ENCODE assay signal across 9 cellular contexts in the genomic region with DNA sequence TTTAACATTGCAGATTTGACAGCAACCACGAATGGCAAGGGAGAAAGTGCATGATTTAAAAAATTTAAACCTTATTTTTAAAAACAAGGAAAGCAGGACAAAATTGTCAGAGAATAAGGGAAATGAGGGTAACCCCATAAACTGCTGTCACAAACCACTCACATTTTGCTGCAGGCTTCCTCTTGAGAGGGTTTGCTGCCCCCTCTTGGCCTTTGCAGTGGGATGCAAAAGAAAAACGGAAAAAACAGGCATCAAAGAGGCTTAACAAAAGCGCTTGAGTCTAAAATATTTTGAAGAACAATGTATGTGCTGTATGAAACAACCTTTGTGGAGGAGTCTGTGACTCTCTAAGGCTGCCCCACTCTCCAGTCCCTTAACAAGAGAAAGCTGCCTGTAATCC.
DNase-seq lines count a peak whose midpoint lies in the region; TF ChIP-seq lines count a peak whose summit lies in the region.
"Had no signal": no experiment of that assay in that cellular context is flagged by ENCODE, and none has a peak within 500 bp of the region (broad histone marks: within the 10 kb centered on the region; RNA-seq: fewer than 3 reads in every experiment).

No MANE protein-coding gene starts in this region.

- no peak overlapping the region for H3K4me2 ChIP-seq in fibroblast of lung (ENCODE audit: extremely low read depth, insufficient read depth, low read length)
- H3K4me2 ChIP-seq in osteoblast (ENCODE audit: insufficient read depth, low read length): peak overlapping the region; percentile 43
- H3K4me2 ChIP-seq: BLaER1 had no signal

- H3K79me2 ChIP-seq in fibroblast of lung (ENCODE audit: control insufficient read depth, insufficient read depth, low read length) (no peaks in the 10 kb centered on the region), osteoblast (ENCODE audit: insufficient read depth, low read length) (no peaks in the 10 kb centered on the region)

- H3K9me3 ChIP-seq in fibroblast of lung (ENCODE audit: control insufficient read depth, insufficient read depth, low read depth, low read length): no peaks in the 10 kb centered on the region
- H3K9me3 ChIP-seq in osteoblast (ENCODE audit: low read depth, low read length): no peaks in the 10 kb centered on the region
- H3K9me3 ChIP-seq in effector memory CD4-positive, alpha-beta T cell (ENCODE audit: control insufficient read depth, low read length): no peaks in the 10 kb centered on the region
- H3K9me3 ChIP-seq: BLaER1 had no signal

- no peak overlapping the region for H3K27ac ChIP-seq in fibroblast of lung (ENCODE audit: insufficient read depth, low read length)
- H3K27ac ChIP-seq in osteoblast (ENCODE audit: low read depth, low read length): no peak overlapping the region
- H3K27ac ChIP-seq in effector memory CD4-positive, alpha-beta T cell (ENCODE audit: insufficient read depth, low read length, poor library complexity, severe bottlenecking): no peak overlapping the region
- H3K27ac ChIP-seq: BLaER1 had no signal

- H4K20me1 ChIP-seq in fibroblast of lung (ENCODE audit: control insufficient read depth, extremely low read depth, insufficient read depth, low read length): no peaks in the 10 kb centered on the region
- H4K20me1 ChIP-seq in osteoblast (ENCODE audit: insufficient read depth, low read length): no peaks in the 10 kb centered on the region
- H4K20me1 ChIP-seq: BLaER1 had no signal

- H3K4me1 ChIP-seq in fibroblast of lung (ENCODE audit: control insufficient read depth, extremely low read depth, insufficient read depth, low read length) (no peaks in the 10 kb centered on the region), osteoblast (ENCODE audit: insufficient read depth, low read length) (peaks cover 3% of the 10 kb centered on the region)
- no peaks in the 10 kb centered on the region for H3K4me1 ChIP-seq in effector memory CD4-positive, alpha-beta T cell (ENCODE audit: control insufficient read depth, insufficient read depth, low read length, poor library complexity, severe bottlenecking)
- H3K4me1 ChIP-seq: BLaER1 had no signal

- H3K4me3 ChIP-seq in HFF-Myc (replicated peaks; ENCODE audit: low read depth, low read length) (no peak overlapping the region), fibroblast of lung (replicated peaks in 1 of 4; ENCODE audit: control extremely low read depth in 1 of 4, insufficient read depth in 1 of 4, low read depth in 3 of 4, low read length in 4 of 4) (no peak overlapping the region), osteoblast (ENCODE audit: insufficient read depth, low read length) (no peak overlapping the region)
- no peak overlapping the region for H3K4me3 ChIP-seq in effector memory CD4-positive, alpha-beta T cell (ENCODE audit: insufficient read depth, low read depth, low read length, poor library complexity, severe bottlenecking)
- H3K4me3 ChIP-seq: BLaER1 had no signal

- no peaks in the 10 kb centered on the region for H3K36me3 ChIP-seq in fibroblast of lung (ENCODE audit: control insufficient read depth, insufficient read depth, low read length)
- H3K36me3 ChIP-seq in osteoblast (ENCODE audit: insufficient read depth, low read length): no peaks in the 10 kb centered on the region
- H3K36me3 ChIP-seq in effector memory CD4-positive, alpha-beta T cell (ENCODE audit: control insufficient read depth, insufficient read depth, low read length): no peaks in the 10 kb centered on the region
- H3K36me3 ChIP-seq: BLaER1 had no signal

- H3K9ac ChIP-seq in fibroblast of lung (ENCODE audit: insufficient read depth, low read length): no peak overlapping the region
- H3K9ac ChIP-seq: BLaER1 had no signal

- DNase-seq in NCI-H2081 (lab: John Stamatoyannopoulos, UW) (peak; percentile 43 to 57), NCI-H2081 treated with DMSO at 0.1 percent for 48 hours (lab: John Stamatoyannopoulos, UW) (no peak), HFF-Myc (ENCODE audit: extremely low read depth, low read depth) (peak; percentile 22), NCI-H146 treated with DMSO at 0.1 percent for 48 hours (lab: John Stamatoyannopoulos, UW; ENCODE audit: unreplicated experiment) (peak; percentile 24), UCSD-AML1 (lab: John Stamatoyannopoulos, UW; ENCODE audit: unreplicated experiment) (peak; percentile 25), fibroblast of lung (ENCODE audit: low read depth in 2 of 2) (peak; percentile 60 to 89), osteoblast (ENCODE audit: insufficient read length, low spot score, missing footprints) (peak; percentile 91)
- DNase-seq in effector memory CD4-positive, alpha-beta T cell: no peak

- H2AFZ ChIP-seq in fibroblast of lung (ENCODE audit: low read length) (no peak overlapping the region), osteoblast (ENCODE audit: low read length) (no peak overlapping the region)

- TF ChIP-seq CTCF in HFF-Myc (IDR thresholded peaks at IDR 0.05; ENCODE audit: low read depth, low read length, missing control alignments) (peak; percentile 81), fibroblast of lung (conservative IDR thresholded peaks at IDR 0.05 in 1 of 2, IDR thresholded peaks at IDR 0.05 in 1 of 2; ENCODE audit: low read depth in 1 of 2, low read length in 2 of 2) (peak; percentile 90 to 96), osteoblast (IDR thresholded peaks at IDR 0.05; ENCODE audit: extremely low read depth, low read depth, low read length) (peak; percentile 90)

- H3K27me3 ChIP-seq in fibroblast of lung (ENCODE audit: control insufficient read depth, insufficient read depth, low read length): no peaks in the 10 kb centered on the region
- H3K27me3 ChIP-seq in osteoblast (ENCODE audit: insufficient read depth, low read length): no peaks in the 10 kb centered on the region
- H3K27me3 ChIP-seq in effector memory CD4-positive, alpha-beta T cell (replicated peaks; ENCODE audit: control insufficient read depth, insufficient read depth, low read length, poor library complexity, severe bottlenecking): no peaks in the 10 kb centered on the region
- H3K27me3 ChIP-seq: BLaER1 had no signal

Comparison
In these comparisons a context has a peak if more than half of its experiments do, and no peak if none do; other contexts are left out.
1. DNase-seq: peak in NCI-H2081 (2 of 2), HFF-Myc (single experiment), NCI-H146 treated with DMSO at 0.1 percent for 48 hours (single experiment), UCSD-AML1 (single experiment), fibroblast of lung (2 of 2) and osteoblast (single experiment); none in NCI-H2081 treated with DMSO at 0.1 percent for 48 hours (single experiment) and effector memory CD4-positive, alpha-beta T cell (0 of 3).
2. Peak in every context shown above with its lines, with median percentiles within 50 percentile points of each other: CTCF ChIP-seq.